ENCODE assay signal across 19 cellular contexts in the genomic region with DNA sequence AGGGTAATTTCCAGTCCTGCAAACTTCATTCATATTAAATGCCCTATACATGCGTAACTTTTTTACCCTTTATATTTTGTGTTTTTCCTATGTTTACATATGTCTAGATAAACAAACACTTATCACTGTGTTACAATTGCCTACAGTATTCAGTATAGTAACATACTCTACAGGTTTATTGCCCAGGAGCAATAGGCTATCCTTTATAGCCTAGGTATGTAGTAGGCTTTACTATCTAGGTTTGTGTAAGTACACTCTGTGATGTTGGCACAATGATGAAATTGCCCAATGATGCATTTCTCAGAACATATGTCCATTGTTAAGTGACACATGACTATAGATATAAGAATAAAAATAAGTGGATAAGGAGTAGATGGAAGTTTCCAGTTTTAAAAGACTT.
DNase-seq lines count a peak whose midpoint lies in the region; ATAC-seq lines count a peak whose summit lies in the region.
"Had no signal": no experiment of that assay in that cellular context is flagged by ENCODE, and none has a peak within 500 bp of the region (broad histone marks: within the 10 kb centered on the region; RNA-seq: fewer than 3 reads in every experiment).

No MANE protein-coding gene starts in this region.

- H3K27ac Mint-ChIP-seq in activated naive CD4-positive, alpha-beta T cell treated with anti-CD3 and anti-CD28 coated beads for 36 hours: no peak overlapping the region
- H3K27ac Mint-ChIP-seq: B cell; CD4-positive, CD25-positive, alpha-beta regulatory T cell; CD8-positive, alpha-beta T cell; GM23338; H9 had no signal

- CTCF ChIA-PET in activated naive CD4-positive, alpha-beta T cell treated with anti-CD3 and anti-CD28 coated beads for 36 hours (lab: Charles Lee): no interaction called here

- DNase-seq in NCI-H1694 treated with DMSO at 0.1 percent for 48 hours (lab: John Stamatoyannopoulos, UW): peak; percentile 23
- no peak for DNase-seq in NCI-H1694 (lab: John Stamatoyannopoulos, UW)
- DNase-seq in NCI-H226: peak; percentile 18
- DNase-seq in left colon: no peak
- DNase-seq in AG08396 (ENCODE audit: low spot score): no peak
- DNase-seq in activated naive CD4-positive, alpha-beta T cell treated with anti-CD3 and anti-CD28 coated beads for 36 hours: no peak
- DNase-seq in NCI-H526 treated with DMSO at 0.1 percent for 48 hours (lab: John Stamatoyannopoulos, UW): no peak
- DNase-seq: 8988T; Caco-2; CD4-positive, CD25-positive, alpha-beta regulatory T cell; CD8-positive, alpha-beta T cell; DMS153; DMS79 treated with DMSO at 0.1 percent for 48 hours; GF-D8; H9 had no signal

- H3K4me3 Mint-ChIP-seq in activated naive CD4-positive, alpha-beta T cell treated with anti-CD3 and anti-CD28 coated beads for 36 hours: no peak overlapping the region
- H3K4me3 Mint-ChIP-seq: B cell; CD4-positive, CD25-positive, alpha-beta regulatory T cell; CD8-positive, alpha-beta T cell; GM23338; H9 had no signal

- H3K27me3 Mint-ChIP-seq in activated naive CD4-positive, alpha-beta T cell treated with anti-CD3 and anti-CD28 coated beads for 36 hours (ENCODE audit: low read depth): no peaks in the 10 kb centered on the region
- H3K27me3 Mint-ChIP-seq: B cell; CD4-positive, CD25-positive, alpha-beta regulatory T cell had no signal

- ATAC-seq in left colon: peak; percentile 99
- ATAC-seq: A549; CD8-positive, alpha-beta T cell; GM23338; HCT116 had no signal

- H3K9me3 Mint-ChIP-seq in activated naive CD4-positive, alpha-beta T cell treated with anti-CD3 and anti-CD28 coated beads for 36 hours: peaks cover 2% of the 10 kb centered on the region
- H3K9me3 Mint-ChIP-seq: GM23338 had no signal

- intact Hi-C loops in left colon (cut with DNase I, micrococcal nuclease): no loop called here
- intact Hi-C loops in activated naive CD4-positive, alpha-beta T cell treated with anti-CD3 and anti-CD28 coated beads for 36 hours (cut with micrococcal nuclease): no loop called here

- H3K4me1 Mint-ChIP-seq in activated naive CD4-positive, alpha-beta T cell treated with anti-CD3 and anti-CD28 coated beads for 36 hours (ENCODE audit: low read depth): no peaks in the 10 kb centered on the region
- H3K4me1 Mint-ChIP-seq: B cell; CD4-positive, CD25-positive, alpha-beta regulatory T cell; GM23338; H9 had no signal

- H3K36me3 Mint-ChIP-seq in activated naive CD4-positive, alpha-beta T cell treated with anti-CD3 and anti-CD28 coated beads for 36 hours (ENCODE audit: low read depth): no peaks in the 10 kb centered on the region
- H3K36me3 Mint-ChIP-seq: CD4-positive, CD25-positive, alpha-beta regulatory T cell; CD8-positive, alpha-beta T cell had no signal

Comparison
In these comparisons a context has a peak if more than half of its experiments do, and no peak if none do; other contexts are left out.
1. DNase-seq: peak in NCI-H1694 treated with DMSO at 0.1 percent for 48 hours (single experiment) and NCI-H226 (single experiment); none in NCI-H1694 (single experiment), left colon (0 of 2), AG08396 (single experiment), activated naive CD4-positive, alpha-beta T cell treated with anti-CD3 and anti-CD28 coated beads for 36 hours (single experiment) and NCI-H526 treated with DMSO at 0.1 percent for 48 hours (single experiment).